8 cellular contexts compared by ENCODE assay signal in the genomic region with DNA sequence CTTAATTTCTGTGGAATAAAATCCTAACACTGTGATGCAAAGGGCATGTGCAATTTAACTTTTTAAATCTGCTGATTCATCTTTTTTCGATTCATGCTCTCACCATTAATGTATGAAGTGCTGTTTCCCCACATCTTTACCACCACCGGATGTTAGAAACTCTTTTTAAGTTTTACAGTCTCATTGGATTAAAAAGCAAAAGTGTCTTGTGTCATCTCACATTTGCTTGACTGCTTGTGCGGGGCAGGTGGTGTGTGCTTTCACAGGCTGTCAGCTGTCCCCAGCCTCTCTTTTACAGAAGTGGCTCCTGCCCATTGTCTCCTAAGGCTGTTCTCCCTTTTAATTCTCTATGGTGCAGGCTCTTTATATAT.
A peak's percentile ranks its signal among the peaks of the same experiment; 100 is the strongest.
DNase-seq lines count a peak whose midpoint lies in the region; ATAC-seq and TF ChIP-seq lines count a peak whose summit lies in the region.
"Not testable (repeated sequence)": the region's sequence is repeated elsewhere in the genome, so short reads cannot be mapped to it uniquely, and the experiment has no call there.

No MANE protein-coding gene starts in this region.

- intact Hi-C loops in A673 (cut with micrococcal nuclease; ENCODE audit: unreplicated experiment): not testable (repeated sequence)

- CTCF ChIA-PET in A673 (lab: Charles Lee): not testable (repeated sequence)

- H3K36me3 Mint-ChIP-seq in activated naive CD8-positive, alpha-beta T cell treated with anti-CD3 and anti-CD28 coated beads, Interleukin-2, amount 50 U/mL, for 24 hours (ENCODE audit: low read depth): not testable (repeated sequence)

- H3K36me3 ChIP-seq in A673 (ENCODE audit: insufficient read depth, low read length, poor library complexity, severe bottlenecking): not testable (repeated sequence)

- H3K4me1 Mint-ChIP-seq in activated naive CD8-positive, alpha-beta T cell treated with anti-CD3 and anti-CD28 coated beads, Interleukin-2, amount 50 U/mL, for 24 hours: not testable (repeated sequence)

- H3K4me3 Mint-ChIP-seq in activated naive CD8-positive, alpha-beta T cell treated with anti-CD3 and anti-CD28 coated beads, Interleukin-2, amount 50 U/mL, for 24 hours: not testable (repeated sequence)

- not testable (repeated sequence) for H3K27me3 ChIP-seq in A673 (replicated peaks; ENCODE audit: insufficient read depth, low read depth, low read length, poor library complexity)

- not testable (repeated sequence) for H3K4me3 ChIP-seq in A673 (ENCODE audit: low read depth, low read length, poor library complexity, severe bottlenecking)

- not testable (repeated sequence) for H3K4me1 ChIP-seq in A673 (ENCODE audit: insufficient read depth, low read length, poor library complexity, severe bottlenecking)

- POLR2A ChIA-PET in A673 (lab: Charles Lee; ENCODE audit: low non-redundant PET): not testable (repeated sequence)

- H3K27ac Mint-ChIP-seq in activated naive CD8-positive, alpha-beta T cell treated with anti-CD3 and anti-CD28 coated beads, Interleukin-2, amount 50 U/mL, for 24 hours: not testable (repeated sequence)

- TF ChIP-seq CTCF in A673 (conservative IDR thresholded peaks at IDR 0.05; ENCODE audit: low read depth, low read length): not testable (repeated sequence)

- not testable (repeated sequence) for BruUV-seq in A673 (replicated peaks; lab: Mats Ljungman, UMichigan)

- not testable (repeated sequence) for H3K9me3 ChIP-seq in A673 (ENCODE audit: low read depth, low read length, poor library complexity, severe bottlenecking)

- not testable (repeated sequence) for H3K27ac ChIP-seq in A673 (ENCODE audit: low read depth, low read length, poor library complexity, severe bottlenecking)

- not testable (repeated sequence) for H3K27me3 Mint-ChIP-seq in activated naive CD8-positive, alpha-beta T cell treated with anti-CD3 and anti-CD28 coated beads, Interleukin-2, amount 50 U/mL, for 24 hours

- ATAC-seq in GM18858 (IDR thresholded peaks at IDR 0.05; ENCODE audit: unreplicated experiment): peak; percentile 43
- peak; percentile 59 for ATAC-seq in GM19452 (IDR thresholded peaks at IDR 0.05; ENCODE audit: unreplicated experiment)
- peak; percentile 68 for ATAC-seq in GM21786 (IDR thresholded peaks at IDR 0.05; ENCODE audit: unreplicated experiment)
- peak; percentile 68 for ATAC-seq in HG02973 (IDR thresholded peaks at IDR 0.05; ENCODE audit: unreplicated experiment)
- ATAC-seq in HG03354 (IDR thresholded peaks at IDR 0.05; ENCODE audit: poor library complexity, severe bottlenecking, unreplicated experiment): peak; percentile 72
- peak; percentile 39 for ATAC-seq in activated naive CD8-positive, alpha-beta T cell treated with anti-CD3 and anti-CD28 coated beads, Interleukin-2, amount 50 U/mL, for 24 hours

- not testable (repeated sequence) for H3K9me3 Mint-ChIP-seq in activated naive CD8-positive, alpha-beta T cell treated with anti-CD3 and anti-CD28 coated beads, Interleukin-2, amount 50 U/mL, for 24 hours

- DNase-seq in A673 (ENCODE audit: low spot score) (peak; percentile 11), NAMALWA (ENCODE audit: low spot score) (peak; percentile 57)
- not testable (repeated sequence) for DNase-seq in activated naive CD8-positive, alpha-beta T cell treated with anti-CD3 and anti-CD28 coated beads, Interleukin-2, amount 50 U/mL, for 24 hours
